In the genomic region with DNA sequence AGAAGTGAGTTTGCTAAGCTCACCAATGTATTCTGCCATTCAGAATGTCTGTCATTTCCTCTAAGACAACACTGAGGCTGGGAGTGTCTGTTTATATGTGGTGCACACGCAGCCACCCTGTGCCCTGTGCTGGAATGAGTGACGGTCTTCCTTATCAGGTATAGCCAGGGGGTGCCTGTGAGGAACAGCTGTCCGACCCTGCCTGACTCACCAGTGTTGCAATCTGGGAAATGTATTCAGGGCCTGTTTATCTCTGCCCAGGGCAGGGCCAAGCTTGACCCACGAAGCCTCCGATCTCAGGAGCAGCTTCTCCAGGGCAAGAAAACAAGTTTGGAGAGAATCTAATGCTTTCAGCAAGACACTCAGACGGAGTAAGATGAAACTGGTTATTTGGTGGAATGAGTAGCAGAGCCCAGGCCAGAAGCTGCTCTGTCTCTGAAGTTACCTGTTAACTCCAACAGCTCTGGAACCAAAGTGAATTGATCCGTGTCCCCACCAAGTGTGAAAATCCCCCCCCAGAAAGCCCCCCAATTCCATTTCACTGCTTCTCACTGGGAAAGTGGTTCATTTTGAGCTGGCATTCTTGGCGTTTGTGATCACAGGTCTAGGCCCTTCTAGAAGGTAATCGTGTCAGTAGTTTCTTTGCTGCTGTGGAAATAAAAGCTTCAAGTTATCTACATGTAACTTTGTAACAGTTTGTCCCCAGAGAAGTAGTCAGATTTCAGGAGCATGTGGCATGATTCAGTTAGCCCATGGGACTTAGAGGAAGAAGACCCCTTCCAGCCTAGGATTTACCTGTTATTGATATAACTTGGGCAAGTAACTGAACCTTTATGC, we compare ENCODE assay signal across 1 cellular context.
TF ChIP-seq lines count a peak whose summit lies in the region.

No MANE protein-coding gene starts in this region.

TF ChIP-seq in K562, 482 proteins besides CTCF, POLR2A, EP300 and RAD21 (continued from another document and continues in another):
- TF ChIP-seq, protein P1, sequence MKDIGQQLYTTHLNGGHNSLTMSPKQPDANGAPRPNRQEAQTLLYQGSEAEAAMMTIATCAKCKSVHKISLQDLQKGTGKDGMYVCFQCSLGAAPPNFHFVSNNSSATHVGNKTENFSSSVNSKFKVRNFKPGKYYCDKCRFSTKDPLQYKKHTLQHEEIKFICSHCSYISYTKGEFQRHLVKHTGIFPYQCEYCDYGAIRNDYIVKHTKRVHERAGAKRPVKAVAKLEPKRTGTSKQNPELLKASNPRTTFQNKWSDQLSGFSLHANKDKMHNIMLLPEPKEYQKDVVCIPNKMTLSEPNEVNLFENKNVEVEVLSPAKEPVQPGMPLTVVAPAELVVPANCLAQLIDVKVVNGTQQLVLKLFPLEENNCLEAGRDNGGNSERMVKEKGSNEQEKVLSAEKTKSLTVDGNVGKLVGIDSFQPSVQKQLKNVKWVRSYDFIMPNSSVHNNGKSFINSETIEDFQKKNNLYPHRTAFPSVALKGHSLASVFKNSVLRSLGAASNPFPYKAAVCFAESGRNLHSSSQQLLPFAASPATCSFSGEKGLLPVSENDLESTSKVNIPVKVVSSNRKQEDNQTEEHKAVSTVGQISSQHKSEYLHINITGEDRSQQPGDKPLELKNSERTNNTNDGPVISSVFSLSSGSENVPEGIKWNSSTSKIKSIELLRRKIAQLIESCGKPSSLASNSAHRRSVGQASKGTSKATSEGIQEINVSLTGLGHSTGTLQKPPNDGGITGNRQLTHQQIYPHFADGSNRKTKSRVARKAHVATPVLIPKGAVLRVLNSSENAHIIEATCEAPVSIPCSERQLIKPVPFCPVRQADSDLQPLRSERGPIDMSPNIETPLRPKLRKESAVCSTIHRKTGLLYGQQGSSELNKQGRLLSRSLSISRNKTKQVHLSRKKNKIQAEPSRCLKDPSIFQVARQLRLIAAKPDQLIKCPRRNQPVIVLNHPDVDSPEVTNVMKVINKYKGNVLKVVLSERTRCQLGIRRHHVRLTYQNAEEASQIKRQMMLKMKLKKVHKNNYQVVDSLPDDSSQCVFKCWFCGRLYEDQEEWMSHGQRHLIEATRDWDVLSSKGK (CRISPR knock-in tag; IDR thresholded peaks at IDR 0.05) = no peak
- TF ChIP-seq ZNF175 (CRISPR knock-in tag; IDR thresholded peaks at IDR 0.05; ENCODE audit: low read depth) (peak; percentile 99), BCLAF1 (IDR thresholded peaks at IDR 0.05; ENCODE audit: borderline replicate concordance in 1 of 2, control insufficient read depth in 1 of 2, low read depth in 2 of 2, low read length in 1 of 2) (peak in 1 of 2 experiments; percentile 93; a peak in 2 of 4 replicates), HDAC2 (IDR thresholded peaks at IDR 0.05) (peak; percentile 99), ZNF133 (CRISPR knock-in tag; IDR thresholded peaks at IDR 0.05) (no peak), GTF2E2 (tag; IDR thresholded peaks at IDR 0.05) (no peak; the same call in none of the 2 replicates), ZMIZ1 (IDR thresholded peaks at IDR 0.05; ENCODE audit: low read depth in 2 of 2, low read length in 2 of 2) (peak in 1 of 2 experiments; percentile 100; a peak in 2 of 4 replicates), ZNF79 (CRISPR knock-in tag; IDR thresholded peaks at IDR 0.05; ENCODE audit: low read depth) (0 out of 2 replicates have a peak, but pooled peaks have one; percentile 47), HNRNPH1 (optimal IDR thresholded peaks at IDR 0.05; ENCODE audit: low read depth, low read length) (no peak), CTBP1 (IDR thresholded peaks at IDR 0.05; ENCODE audit: borderline replicate concordance) (peak; percentile 99), TEAD4 (IDR thresholded peaks at IDR 0.05; ENCODE audit: low read length) (peak; percentile 100), TEAD4 (CRISPR knock-in tag; IDR thresholded peaks at IDR 0.05; ENCODE audit: borderline replicate concordance) (no peak), PPARD (CRISPR knock-in tag; IDR thresholded peaks at IDR 0.05) (0 out of 2 replicates have a peak, but pooled peaks have one; percentile 14)
- TF ChIP-seq, protein P2, sequence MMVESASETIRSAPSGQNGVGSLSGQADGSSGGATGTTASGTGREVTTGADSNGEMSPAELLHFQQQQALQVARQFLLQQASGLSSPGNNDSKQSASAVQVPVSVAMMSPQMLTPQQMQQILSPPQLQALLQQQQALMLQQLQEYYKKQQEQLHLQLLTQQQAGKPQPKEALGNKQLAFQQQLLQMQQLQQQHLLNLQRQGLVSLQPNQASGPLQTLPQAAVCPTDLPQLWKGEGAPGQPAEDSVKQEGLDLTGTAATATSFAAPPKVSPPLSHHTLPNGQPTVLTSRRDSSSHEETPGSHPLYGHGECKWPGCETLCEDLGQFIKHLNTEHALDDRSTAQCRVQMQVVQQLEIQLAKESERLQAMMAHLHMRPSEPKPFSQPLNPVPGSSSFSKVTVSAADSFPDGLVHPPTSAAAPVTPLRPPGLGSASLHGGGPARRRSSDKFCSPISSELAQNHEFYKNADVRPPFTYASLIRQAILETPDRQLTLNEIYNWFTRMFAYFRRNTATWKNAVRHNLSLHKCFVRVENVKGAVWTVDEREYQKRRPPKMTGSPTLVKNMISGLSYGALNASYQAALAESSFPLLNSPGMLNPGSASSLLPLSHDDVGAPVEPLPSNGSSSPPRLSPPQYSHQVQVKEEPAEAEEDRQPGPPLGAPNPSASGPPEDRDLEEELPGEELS (CRISPR knock-in tag; IDR thresholded peaks at IDR 0.05; ENCODE audit: borderline replicate concordance) = peak; percentile 88
- TF ChIP-seq, protein P3, sequence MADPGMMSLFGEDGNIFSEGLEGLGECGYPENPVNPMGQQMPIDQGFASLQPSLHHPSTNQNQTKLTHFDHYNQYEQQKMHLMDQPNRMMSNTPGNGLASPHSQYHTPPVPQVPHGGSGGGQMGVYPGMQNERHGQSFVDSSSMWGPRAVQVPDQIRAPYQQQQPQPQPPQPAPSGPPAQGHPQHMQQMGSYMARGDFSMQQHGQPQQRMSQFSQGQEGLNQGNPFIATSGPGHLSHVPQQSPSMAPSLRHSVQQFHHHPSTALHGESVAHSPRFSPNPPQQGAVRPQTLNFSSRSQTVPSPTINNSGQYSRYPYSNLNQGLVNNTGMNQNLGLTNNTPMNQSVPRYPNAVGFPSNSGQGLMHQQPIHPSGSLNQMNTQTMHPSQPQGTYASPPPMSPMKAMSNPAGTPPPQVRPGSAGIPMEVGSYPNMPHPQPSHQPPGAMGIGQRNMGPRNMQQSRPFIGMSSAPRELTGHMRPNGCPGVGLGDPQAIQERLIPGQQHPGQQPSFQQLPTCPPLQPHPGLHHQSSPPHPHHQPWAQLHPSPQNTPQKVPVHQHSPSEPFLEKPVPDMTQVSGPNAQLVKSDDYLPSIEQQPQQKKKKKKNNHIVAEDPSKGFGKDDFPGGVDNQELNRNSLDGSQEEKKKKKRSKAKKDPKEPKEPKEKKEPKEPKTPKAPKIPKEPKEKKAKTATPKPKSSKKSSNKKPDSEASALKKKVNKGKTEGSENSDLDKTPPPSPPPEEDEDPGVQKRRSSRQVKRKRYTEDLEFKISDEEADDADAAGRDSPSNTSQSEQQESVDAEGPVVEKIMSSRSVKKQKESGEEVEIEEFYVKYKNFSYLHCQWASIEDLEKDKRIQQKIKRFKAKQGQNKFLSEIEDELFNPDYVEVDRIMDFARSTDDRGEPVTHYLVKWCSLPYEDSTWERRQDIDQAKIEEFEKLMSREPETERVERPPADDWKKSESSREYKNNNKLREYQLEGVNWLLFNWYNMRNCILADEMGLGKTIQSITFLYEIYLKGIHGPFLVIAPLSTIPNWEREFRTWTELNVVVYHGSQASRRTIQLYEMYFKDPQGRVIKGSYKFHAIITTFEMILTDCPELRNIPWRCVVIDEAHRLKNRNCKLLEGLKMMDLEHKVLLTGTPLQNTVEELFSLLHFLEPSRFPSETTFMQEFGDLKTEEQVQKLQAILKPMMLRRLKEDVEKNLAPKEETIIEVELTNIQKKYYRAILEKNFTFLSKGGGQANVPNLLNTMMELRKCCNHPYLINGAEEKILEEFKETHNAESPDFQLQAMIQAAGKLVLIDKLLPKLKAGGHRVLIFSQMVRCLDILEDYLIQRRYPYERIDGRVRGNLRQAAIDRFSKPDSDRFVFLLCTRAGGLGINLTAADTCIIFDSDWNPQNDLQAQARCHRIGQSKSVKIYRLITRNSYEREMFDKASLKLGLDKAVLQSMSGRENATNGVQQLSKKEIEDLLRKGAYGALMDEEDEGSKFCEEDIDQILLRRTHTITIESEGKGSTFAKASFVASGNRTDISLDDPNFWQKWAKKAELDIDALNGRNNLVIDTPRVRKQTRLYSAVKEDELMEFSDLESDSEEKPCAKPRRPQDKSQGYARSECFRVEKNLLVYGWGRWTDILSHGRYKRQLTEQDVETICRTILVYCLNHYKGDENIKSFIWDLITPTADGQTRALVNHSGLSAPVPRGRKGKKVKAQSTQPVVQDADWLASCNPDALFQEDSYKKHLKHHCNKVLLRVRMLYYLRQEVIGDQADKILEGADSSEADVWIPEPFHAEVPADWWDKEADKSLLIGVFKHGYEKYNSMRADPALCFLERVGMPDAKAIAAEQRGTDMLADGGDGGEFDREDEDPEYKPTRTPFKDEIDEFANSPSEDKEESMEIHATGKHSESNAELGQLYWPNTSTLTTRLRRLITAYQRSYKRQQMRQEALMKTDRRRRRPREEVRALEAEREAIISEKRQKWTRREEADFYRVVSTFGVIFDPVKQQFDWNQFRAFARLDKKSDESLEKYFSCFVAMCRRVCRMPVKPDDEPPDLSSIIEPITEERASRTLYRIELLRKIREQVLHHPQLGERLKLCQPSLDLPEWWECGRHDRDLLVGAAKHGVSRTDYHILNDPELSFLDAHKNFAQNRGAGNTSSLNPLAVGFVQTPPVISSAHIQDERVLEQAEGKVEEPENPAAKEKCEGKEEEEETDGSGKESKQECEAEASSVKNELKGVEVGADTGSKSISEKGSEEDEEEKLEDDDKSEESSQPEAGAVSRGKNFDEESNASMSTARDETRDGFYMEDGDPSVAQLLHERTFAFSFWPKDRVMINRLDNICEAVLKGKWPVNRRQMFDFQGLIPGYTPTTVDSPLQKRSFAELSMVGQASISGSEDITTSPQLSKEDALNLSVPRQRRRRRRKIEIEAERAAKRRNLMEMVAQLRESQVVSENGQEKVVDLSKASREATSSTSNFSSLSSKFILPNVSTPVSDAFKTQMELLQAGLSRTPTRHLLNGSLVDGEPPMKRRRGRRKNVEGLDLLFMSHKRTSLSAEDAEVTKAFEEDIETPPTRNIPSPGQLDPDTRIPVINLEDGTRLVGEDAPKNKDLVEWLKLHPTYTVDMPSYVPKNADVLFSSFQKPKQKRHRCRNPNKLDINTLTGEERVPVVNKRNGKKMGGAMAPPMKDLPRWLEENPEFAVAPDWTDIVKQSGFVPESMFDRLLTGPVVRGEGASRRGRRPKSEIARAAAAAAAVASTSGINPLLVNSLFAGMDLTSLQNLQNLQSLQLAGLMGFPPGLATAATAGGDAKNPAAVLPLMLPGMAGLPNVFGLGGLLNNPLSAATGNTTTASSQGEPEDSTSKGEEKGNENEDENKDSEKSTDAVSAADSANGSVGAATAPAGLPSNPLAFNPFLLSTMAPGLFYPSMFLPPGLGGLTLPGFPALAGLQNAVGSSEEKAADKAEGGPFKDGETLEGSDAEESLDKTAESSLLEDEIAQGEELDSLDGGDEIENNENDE (IDR thresholded peaks at IDR 0.05; ENCODE audit: low read depth, low read length) = no peak
- TF ChIP-seq, protein P4, sequence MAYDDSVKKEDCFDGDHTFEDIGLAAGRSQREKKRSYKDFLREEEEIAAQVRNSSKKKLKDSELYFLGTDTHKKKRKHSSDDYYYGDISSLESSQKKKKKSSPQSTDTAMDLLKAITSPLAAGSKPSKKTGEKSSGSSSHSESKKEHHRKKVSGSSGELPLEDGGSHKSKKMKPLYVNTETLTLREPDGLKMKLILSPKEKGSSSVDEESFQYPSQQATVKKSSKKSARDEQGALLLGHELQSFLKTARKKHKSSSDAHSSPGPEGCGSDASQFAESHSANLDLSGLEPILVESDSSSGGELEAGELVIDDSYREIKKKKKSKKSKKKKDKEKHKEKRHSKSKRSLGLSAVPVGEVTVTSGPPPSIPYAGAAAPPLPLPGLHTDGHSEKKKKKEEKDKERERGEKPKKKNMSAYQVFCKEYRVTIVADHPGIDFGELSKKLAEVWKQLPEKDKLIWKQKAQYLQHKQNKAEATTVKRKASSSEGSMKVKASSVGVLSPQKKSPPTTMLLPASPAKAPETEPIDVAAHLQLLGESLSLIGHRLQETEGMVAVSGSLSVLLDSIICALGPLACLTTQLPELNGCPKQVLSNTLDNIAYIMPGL (CRISPR knock-in tag; IDR thresholded peaks at IDR 0.05) = no peak; the same call in 1 of the 2 replicates
